ENCODE assay signal across 1 cellular context in genomic region chr1:16764820-16765655, GRCh38.
A peak's percentile ranks its signal among the peaks of the same experiment; 100 is the strongest.
TF ChIP-seq lines count a peak whose summit lies in the region.
"Not testable (repeated sequence)": the region's sequence is repeated elsewhere in the genome, so short reads cannot be mapped to it uniquely, and the experiment has no call there.

No MANE protein-coding gene starts in this region.

TF ChIP-seq in HepG2, 621 proteins besides CTCF, POLR2A, EP300 and RAD21 (continued from another document and continues in another):
- TF ChIP-seq ZNF772 (CRISPR knock-in tag; IDR thresholded peaks at IDR 0.05) (peak; percentile 44; the same call in 1 of the 2 replicates), ZNF7 (CRISPR knock-in tag; IDR thresholded peaks at IDR 0.05) (0 out of 2 replicates have a peak, but pooled peaks have one; percentile 9), ARID5B (CRISPR knock-in tag; IDR thresholded peaks at IDR 0.05) (peak; percentile 75; the same call in 1 of the 2 replicates), FOSL2 (CRISPR knock-in tag; IDR thresholded peaks at IDR 0.05) (peak; percentile 41), ZNF264 (CRISPR knock-in tag; IDR thresholded peaks at IDR 0.05) (peak; percentile 23; the same call in 1 of the 2 replicates), TFDP2 (CRISPR knock-in tag; IDR thresholded peaks at IDR 0.05) (peak; percentile 52), ZNF704 (CRISPR knock-in tag; IDR thresholded peaks at IDR 0.05; ENCODE audit: borderline replicate concordance) (peak; percentile 70; the same call in 1 of the 2 replicates), YEATS4 (CRISPR knock-in tag; IDR thresholded peaks at IDR 0.05; ENCODE audit: borderline replicate concordance) (peak; percentile 57; the same call in 1 of the 2 replicates), MED1 (CRISPR knock-in tag; IDR thresholded peaks at IDR 0.05) (peak; percentile 74), RXRB (CRISPR knock-in tag; IDR thresholded peaks at IDR 0.05; ENCODE audit: borderline replicate concordance) (peak; percentile 72), FOXP1 (CRISPR knock-in tag; IDR thresholded peaks at IDR 0.05) (peak; percentile 54), TSC22D2 (CRISPR knock-in tag; IDR thresholded peaks at IDR 0.05; ENCODE audit: borderline replicate concordance) (0 out of 2 replicates have a peak, but pooled peaks have one; percentile 33), CEBPG (CRISPR knock-in tag; IDR thresholded peaks at IDR 0.05) (peak; percentile 18; the same call in 1 of the 2 replicates), KLF11 (CRISPR knock-in tag; IDR thresholded peaks at IDR 0.05) (0 out of 2 replicates have a peak, but pooled peaks have one; percentile 62), PAXIP1 (CRISPR knock-in tag; conservative IDR thresholded peaks at IDR 0.05) (peak; percentile 68), DRAP1 (CRISPR knock-in tag; IDR thresholded peaks at IDR 0.05) (peak; percentile 94), ISL2 (CRISPR knock-in tag; IDR thresholded peaks at IDR 0.05) (0 out of 2 replicates have a peak, but pooled peaks have one; percentile 51), ZKSCAN8 (CRISPR knock-in tag; IDR thresholded peaks at IDR 0.05; ENCODE audit: borderline replicate concordance) (peak; percentile 59; the same call in 1 of the 2 replicates), KAT8 (CRISPR knock-in tag; IDR thresholded peaks at IDR 0.05) (peak; percentile 32; the same call in 1 of the 2 replicates), POLR2AphosphoS5 (IDR thresholded peaks at IDR 0.05; ENCODE audit: low read depth, low read length) (peak; percentile 85), MAX (IDR thresholded peaks at IDR 0.05) (0 out of 2 replicates have a peak, but pooled peaks have one; percentile 37), ZBTB20 (CRISPR knock-in tag; IDR thresholded peaks at IDR 0.05; ENCODE audit: borderline replicate concordance, low read depth) (0 out of 2 replicates have a peak, but pooled peaks have one; percentile 48), GMEB2 (CRISPR knock-in tag; IDR thresholded peaks at IDR 0.05; ENCODE audit: low read depth) (peak; percentile 17; the same call in 1 of the 2 replicates), SIX4 (CRISPR knock-in tag; IDR thresholded peaks at IDR 0.05) (0 out of 2 replicates have a peak, but pooled peaks have one; percentile 38), KMT2B (CRISPR knock-in tag; IDR thresholded peaks at IDR 0.05) (peak; percentile 63), FOXO1 (CRISPR knock-in tag; IDR thresholded peaks at IDR 0.05) (peak; percentile 30), KLF12 (CRISPR knock-in tag; IDR thresholded peaks at IDR 0.05; ENCODE audit: borderline replicate concordance) (0 out of 2 replicates have a peak, but pooled peaks have one; percentile 31), HNF1A (IDR thresholded peaks at IDR 0.05; ENCODE audit: low read depth) (peak; percentile 96), HNF1A (CRISPR knock-in tag; IDR thresholded peaks at IDR 0.05; ENCODE audit: borderline replicate concordance) (peak; percentile 93; the same call in 1 of the 2 replicates), ASH2L (IDR thresholded peaks at IDR 0.05; ENCODE audit: insufficient read length, low read depth, low read length) (peak; percentile 20), MYPOP (CRISPR knock-in tag; IDR thresholded peaks at IDR 0.05) (peak; percentile 49; the same call in 1 of the 2 replicates), BRD4 (CRISPR knock-in tag; IDR thresholded peaks at IDR 0.05) (peak; percentile 72; the same call in 1 of the 2 replicates), ZNF331 (CRISPR knock-in tag; IDR thresholded peaks at IDR 0.05) (peak; percentile 75), ELF3 (CRISPR knock-in tag; IDR thresholded peaks at IDR 0.05) (peak; percentile 80), ZNF614 (CRISPR knock-in tag; IDR thresholded peaks at IDR 0.05; ENCODE audit: borderline replicate concordance) (peak; percentile 84), FOXJ3 (CRISPR knock-in tag; IDR thresholded peaks at IDR 0.05; ENCODE audit: borderline replicate concordance) (0 out of 2 replicates have a peak, but pooled peaks have one; percentile 29), MEF2D (CRISPR knock-in tag; IDR thresholded peaks at IDR 0.05) (0 out of 2 replicates have a peak, but pooled peaks have one; percentile 68), SAP130 (CRISPR knock-in tag; IDR thresholded peaks at IDR 0.05; ENCODE audit: low read depth) (peak; percentile 74), TFE3 (CRISPR knock-in tag; IDR thresholded peaks at IDR 0.05) (0 out of 2 replicates have a peak, but pooled peaks have one; percentile 35), BORCS8-MEF2B (CRISPR knock-in tag; IDR thresholded peaks at IDR 0.05) (0 out of 2 replicates have a peak, but pooled peaks have one; percentile 31), DR1 (CRISPR knock-in tag; IDR thresholded peaks at IDR 0.05) (peak; percentile 53; the same call in 1 of the 2 replicates)
- not testable (repeated sequence) for TF ChIP-seq FOXP1 (IDR thresholded peaks at IDR 0.05)
